8 cellular contexts compared by ENCODE assay signal in the genomic region with DNA sequence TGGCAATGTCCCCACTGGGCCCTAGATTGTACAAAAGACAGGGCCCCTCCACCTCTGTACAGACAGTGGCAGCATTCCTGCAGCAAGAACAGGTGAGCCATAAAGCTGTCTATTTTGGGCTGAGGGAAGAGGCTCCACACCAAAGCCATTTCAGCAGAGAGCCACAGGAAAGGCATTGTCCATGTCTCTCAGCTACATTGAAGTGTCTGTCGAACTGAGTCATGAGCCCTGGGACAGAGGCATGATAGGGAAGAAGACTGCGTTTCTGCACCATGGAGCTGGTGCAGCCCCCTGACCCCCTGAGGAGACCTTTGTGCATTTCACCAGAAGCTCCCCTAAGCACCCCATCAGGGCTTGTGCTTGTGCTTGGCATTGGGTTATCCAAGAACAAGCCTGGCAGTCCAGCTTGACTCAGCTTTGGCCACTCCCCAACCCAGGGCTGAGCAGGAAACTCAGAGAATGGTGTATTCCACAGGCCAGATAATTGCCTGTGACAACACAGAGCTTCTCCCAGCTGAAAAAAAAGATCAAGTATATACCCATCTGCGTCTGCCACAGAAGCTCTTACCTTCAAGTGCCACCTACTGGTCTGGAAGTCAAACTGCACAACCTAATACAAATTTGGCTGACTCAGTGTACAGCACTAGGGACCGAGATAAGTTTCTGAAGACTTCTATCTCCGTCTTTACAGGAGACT. TPM values are rescaled to one million over a fixed set of nuclear protein-coding genes. Genes with fewer than 3 reads are reported as not detected.
DNase-seq lines count a peak whose midpoint lies in the region; ATAC-seq, FAIRE-seq and TF ChIP-seq lines count a peak whose summit lies in the region.

No MANE protein-coding gene starts in this region.

- TF ChIP-seq POLR2A in lower leg skin (IDR thresholded peaks at IDR 0.05), result no peak

- peaks cover 29% of the 10 kb centered on the region for H3K9me3 Mint-ChIP-seq in nephron progenitor cell
- peaks cover 8 to 19% (median 17%) of the 10 kb centered on the region in 3 donors for H3K9me3 Mint-ChIP-seq in T-cell

- H3K9me2 ChIP-seq in GM23248 (ENCODE audit: insufficient read depth), result no peaks in the 10 kb centered on the region

- 0 out of 2 replicates have a peak overlapping the region, but pooled peaks have one; percentile 39 for H2AFZ ChIP-seq in GM23248

- WGBS in GM23248 (ENCODE audit: low coverage in 1 of 2, low lambda C conversion rate in 2 of 2, missing lambda C conversion rate in 2 of 2), 2 experiments, result 42 to 48% methylated on average over 5 of the region's 5 CpGs
- 41 to 46% methylated on average over 5 of the region's 5 CpGs for WGBS in lower leg skin, 2 donors

- H3K36me3 Mint-ChIP-seq in nephron progenitor cell (ENCODE audit: low read depth) (no peaks in the 10 kb centered on the region), T-cell (no peaks in the 10 kb centered on the region)

- H3K36me3 ChIP-seq in GM06990 (ENCODE audit: control insufficient read depth, insufficient read depth, low read length) (no peaks in the 10 kb centered on the region), GM23248 (ENCODE audit: low read depth) (no peaks in the 10 kb centered on the region)

- CTCF ChIA-PET in T-cell (lab: Charles Lee), result interaction anchor here (0.8 to 1.4 kb wide), 2 partner anchors 39 to 340 kb away, joined by 3 to 6 read pairs; no protein-coding TSS in a partner anchor

- H3K79me2 ChIP-seq in GM23248 (ENCODE audit: insufficient read depth), result no peaks in the 10 kb centered on the region

- DNase-seq in GM06990 (ENCODE audit: extremely low read depth, insufficient read length), result peak; percentile 15
- DNase-seq in GM23248, result peak; percentile 89
- DNase-seq in LHCN-M2 (ENCODE audit: low read depth), result peak; percentile 86
- DNase-seq in RCC 7860 (ENCODE audit: low spot score), result peak; percentile 81
- DNase-seq in epithelial cell of prostate (ENCODE audit: low read depth, low spot score), result peak; percentile 77
- DNase-seq in nephron progenitor cell, result peak; percentile 9
- DNase-seq in T-cell, result no peak
- DNase-seq in lower leg skin (ENCODE audit: low spot score in 2 of 2), result no peak

- no peak for ATAC-seq in T-cell (replicated peaks in 1 of 4)

- peak; percentile 76 for FAIRE-seq in RCC 7860 (lab: Jason Lieb, UNC)

- H3K4me2 ChIP-seq in GM23248 (ENCODE audit: unreplicated experiment), result no peak overlapping the region

- intact Hi-C loops in lower leg skin (cut with DNase I; ENCODE audit: low total_unique reads), result loop anchor here (5.0 kb wide), 1 partner anchor 212 kb away; no protein-coding TSS in a partner anchor

- in situ Hi-C loops in GM23248 (cut with MboI), result no loop called here

- no peaks in the 10 kb centered on the region; the same call in 1 of the 2 replicates for H3K27me3 ChIP-seq in GM06990 (replicated peaks; ENCODE audit: control insufficient read depth, insufficient read depth, low read length)
- H3K27me3 ChIP-seq in GM23248 (replicated peaks; ENCODE audit: insufficient read depth), result no peaks in the 10 kb centered on the region

- no peak overlapping the region for H3K27ac Mint-ChIP-seq in nephron progenitor cell
- no peak overlapping the region for H3K27ac Mint-ChIP-seq in T-cell

- H3K9ac ChIP-seq in GM23248, result no peak overlapping the region

- no peaks in the 10 kb centered on the region for H3F3A ChIP-seq in GM23248 (ENCODE audit: insufficient read depth)

- H4K20me1 ChIP-seq in GM23248 (ENCODE audit: insufficient read depth), result no peaks in the 10 kb centered on the region

- H3K27me3 Mint-ChIP-seq in nephron progenitor cell (ENCODE audit: low read depth, poor library complexity) (peaks cover 25% of the 10 kb centered on the region), T-cell (peaks cover 12 to 19% of the 10 kb centered on the region in 2 donors)

- H3K27ac ChIP-seq in GM23248 (no peak overlapping the region), epithelial cell of prostate (no peak overlapping the region)

- POLR2A ChIA-PET in T-cell (lab: Charles Lee), result no interaction called here

- no peaks in the 10 kb centered on the region for H3K9me3 ChIP-seq in GM23248 (ENCODE audit: low read depth)

- TF ChIP-seq CTCF in GM06990 (IDR thresholded peaks at IDR 0.05; ENCODE audit: insufficient read depth, low read length, poor library complexity, severe bottlenecking), result peak; percentile 72
- TF ChIP-seq CTCF in nephron progenitor cell (IDR thresholded peaks at IDR 0.05), result peak; percentile 58
- TF ChIP-seq CTCF in lower leg skin (IDR thresholded peaks at IDR 0.05), result peak in 1 of 3 donors; percentile 26

- no peaks in the 10 kb centered on the region for H3K4me1 ChIP-seq in GM23248 (ENCODE audit: insufficient read depth)

- H3K4me1 Mint-ChIP-seq in nephron progenitor cell (no peaks in the 10 kb centered on the region), T-cell (peaks cover 0 to 3% (median 1%) of the 10 kb centered on the region in 3 donors)

- H3K4me3 ChIP-seq in GM06990 (replicated peaks; ENCODE audit: low read depth, low read length) (no peak overlapping the region), GM23248 (no peak overlapping the region), lower leg skin (ENCODE audit: low read depth, poor library complexity, severe bottlenecking) (no peak overlapping the region)

- no peak overlapping the region for H3K4me3 Mint-ChIP-seq in nephron progenitor cell
- no peak overlapping the region for H3K4me3 Mint-ChIP-seq in T-cell

RNA-seq across cellular contexts. Expression of a gene that starts 5.9 kb away (rescaled TPM):
- total RNA-seq in GM23248 (2014; rRNA removed; shearing (Covaris generic)), result 0.13 and 0.32 TPM in 2 replicates
- polyA plus RNA-seq in GM23248 (2016; fragmentation: Nextera tagmentation; extraction: Ambion mirVana), result 0.28 and 0.66 TPM in 2 replicates
- 10.3 and 19.3 TPM in 2 replicates for total RNA-seq in LHCN-M2 (2014; rRNA removed)
- polyA plus RNA-seq in LHCN-M2 (2012), result 0.35 TPM
- total RNA-seq in T-cell, result 1 to 10 TPM in 1 of 5 donors, under 1 TPM in 4; 0.35 to 1.2 (median 0.55) TPM
- total RNA-seq in lower leg skin, result 1 to 10 TPM; 2.2 to 5.8 (median 4.4) TPM

Comparison
In these comparisons a context has a peak if more than half of its experiments do, and no peak if none do; other contexts are left out.
1. DNase-seq: peak in GM06990 (single experiment), GM23248 (single experiment), LHCN-M2 (single experiment), RCC 7860 (single experiment), epithelial cell of prostate (single experiment) and nephron progenitor cell (single experiment); none in T-cell (0 of 34) and lower leg skin (0 of 2).